11 cellular contexts compared by ENCODE assay signal in the genomic region with DNA sequence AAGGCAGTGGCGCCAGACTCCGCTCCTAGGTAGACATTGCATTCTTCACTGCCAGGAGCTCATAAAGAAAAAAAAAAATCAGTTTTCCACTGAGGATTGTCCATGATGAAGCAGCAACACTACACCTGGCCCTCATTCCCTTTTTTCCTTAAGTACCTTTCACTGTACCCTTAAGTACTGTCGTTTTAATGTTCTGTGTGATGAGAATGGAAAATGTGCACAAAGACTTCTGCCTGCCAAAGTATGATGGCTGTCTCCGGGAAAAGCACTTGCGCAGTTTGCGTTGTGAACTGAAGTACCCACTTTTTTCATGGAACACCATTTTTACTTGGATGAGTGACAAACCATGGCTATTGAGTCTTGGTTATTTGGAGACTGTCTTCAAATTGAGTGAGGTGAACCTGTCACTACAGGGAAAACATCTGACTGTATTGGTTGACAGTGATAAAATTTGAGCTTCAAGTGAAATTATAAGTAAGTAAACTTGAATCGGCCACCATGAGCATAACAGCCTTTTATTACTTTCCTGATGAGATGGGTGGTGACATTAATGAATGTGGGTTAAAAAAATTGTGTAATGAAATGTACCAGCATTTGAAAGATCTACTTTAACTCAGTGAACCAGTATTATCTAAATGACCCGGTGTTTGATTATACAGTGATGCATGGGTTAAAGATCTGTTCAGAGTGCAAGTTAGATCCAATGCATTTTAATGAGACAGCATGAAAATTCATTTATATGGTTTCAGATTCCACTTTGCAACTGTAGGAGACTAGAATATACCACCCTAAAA.
DNase-seq lines count a peak whose midpoint lies in the region; ATAC-seq and TF ChIP-seq lines count a peak whose summit lies in the region.
"Had no signal": no experiment of that assay in that cellular context is flagged by ENCODE, and none has a peak within 500 bp of the region (broad histone marks: within the 10 kb centered on the region; RNA-seq: fewer than 3 reads in every experiment).

No MANE protein-coding gene starts in this region.

- H3K36me3 Mint-ChIP-seq in activated B cell treated with CpG ODN at 0.5 μM for 24 hours (ENCODE audit: low read depth) (peaks cover 54% of the 10 kb centered on the region), memory B cell (peaks cover 17% of the 10 kb centered on the region)

- intact Hi-C loops in activated B cell treated with CpG ODN at 0.5 μM for 24 hours (cut with micrococcal nuclease): loop anchor here (2.0 kb wide), 1 partner anchor 16 kb away; no protein-coding TSS in a partner anchor

- H3K27ac Mint-ChIP-seq in activated B cell treated with CpG ODN at 0.5 μM for 24 hours (peak overlapping the region; percentile 30), memory B cell (peak overlapping the region; percentile 92)

- TF ChIP-seq CTCF in activated B cell treated with CpG ODN at 0.5 μM for 24 hours (IDR thresholded peaks at IDR 0.05): no peak

- ATAC-seq in activated B cell treated with CpG ODN at 0.5 μM for 24 hours (ENCODE audit: low read depth) (no peak), memory B cell (ENCODE audit: low read depth) (no peak), GM19328 (IDR thresholded peaks at IDR 0.05; ENCODE audit: unreplicated experiment) (no peak)

- DNase-seq in DMS53 (lab: John Stamatoyannopoulos, UW) (peak; percentile 23), DMS53 treated with DMSO at 0.1 percent for 48 hours (lab: John Stamatoyannopoulos, UW; ENCODE audit: unreplicated experiment) (no peak), NCI-H1105 treated with DMSO at 0.1 percent for 48 hours (lab: John Stamatoyannopoulos, UW) (peak; percentile 98), activated B cell treated with CpG ODN at 0.5 μM for 24 hours (no peak), memory B cell (ENCODE audit: low spot score in 2 of 2) (no peak), NCI-H446 treated with DMSO at 0.1 percent for 48 hours (lab: John Stamatoyannopoulos, UW) (no peak), activated gamma-delta T cell (lab: John Stamatoyannopoulos, UW) (no peak)
- DNase-seq: adrenal gland; KG1; stimulated activated CD4-positive, alpha-beta T cell treated with anti-CD3 and anti-CD28 coated beads, Interleukin-15, amount 100 ng/mL, for 24 hours had no signal

- no peaks in the 10 kb centered on the region for H3K9me3 Mint-ChIP-seq in activated B cell treated with CpG ODN at 0.5 μM for 24 hours
- no peaks in the 10 kb centered on the region for H3K9me3 Mint-ChIP-seq in memory B cell

- POLR2A ChIA-PET in activated B cell treated with CpG ODN at 0.5 μM for 24 hours (lab: Charles Lee): no interaction called here

- peaks cover 84% of the 10 kb centered on the region for H3K4me1 Mint-ChIP-seq in activated B cell treated with CpG ODN at 0.5 μM for 24 hours
- peaks cover 48% of the 10 kb centered on the region for H3K4me1 Mint-ChIP-seq in memory B cell

- H3K4me3 Mint-ChIP-seq in activated B cell treated with CpG ODN at 0.5 μM for 24 hours: peak overlapping the region; percentile 15
- H3K4me3 Mint-ChIP-seq in memory B cell: no peak overlapping the region

- H3K27me3 Mint-ChIP-seq in activated B cell treated with CpG ODN at 0.5 μM for 24 hours (no peaks in the 10 kb centered on the region), memory B cell (no peaks in the 10 kb centered on the region)

- CTCF ChIA-PET in activated B cell treated with CpG ODN at 0.5 μM for 24 hours (lab: Charles Lee): no interaction called here

Comparison
In these comparisons a context has a peak if more than half of its experiments do, and no peak if none do; other contexts are left out.
1. DNase-seq: peak in DMS53 (single experiment) and NCI-H1105 treated with DMSO at 0.1 percent for 48 hours (single experiment); none in DMS53 treated with DMSO at 0.1 percent for 48 hours (single experiment), activated B cell treated with CpG ODN at 0.5 μM for 24 hours (single experiment), memory B cell (0 of 2), NCI-H446 treated with DMSO at 0.1 percent for 48 hours (single experiment) and activated gamma-delta T cell (single experiment).